Comparison of ENCODE assay signal across 10 cellular contexts in genomic region chr9:22005083-22005699, GRCh38. TPM values are rescaled to one million over a fixed set of nuclear protein-coding genes. Genes with fewer than 3 reads are reported as not detected.
DNase-seq lines count a peak whose midpoint lies in the region; ATAC-seq and TF ChIP-seq lines count a peak whose summit lies in the region.
"Had no signal": no experiment of that assay in that cellular context is flagged by ENCODE, and none has a peak within 500 bp of the region (broad histone marks: within the 10 kb centered on the region; RNA-seq: fewer than 3 reads in every experiment).

No MANE protein-coding gene starts in this region.

- H3K27ac Mint-ChIP-seq in T-helper 17 cell: peak overlapping the region; percentile 68

- peaks cover 55% of the 10 kb centered on the region for H3K27me3 Mint-ChIP-seq in T-helper 17 cell

- H3K4me3 ChIP-seq in fibroblast of the aortic adventitia (ENCODE audit: low read depth, low read length) (peak overlapping the region; percentile 54), retinal pigment epithelial cell (ENCODE audit: low read length) (peak overlapping the region; percentile 74)

- H3K36me3 Mint-ChIP-seq in T-helper 17 cell (ENCODE audit: low read depth): peaks cover 2% of the 10 kb centered on the region

- H3K4me3 Mint-ChIP-seq in T-helper 17 cell: peak overlapping the region; percentile 78

- peaks cover 23% of the 10 kb centered on the region for H3K4me1 Mint-ChIP-seq in T-helper 17 cell

- TF ChIP-seq CTCF in fibroblast of the aortic adventitia (IDR thresholded peaks at IDR 0.05; ENCODE audit: insufficient read depth, low read length) (no peak), retinal pigment epithelial cell (conservative IDR thresholded peaks at IDR 0.05; ENCODE audit: low read depth, low read length) (peak; percentile 32)

- ATAC-seq in T-helper 17 cell: peak; percentile 22

- H3K9me3 ChIP-seq in T-helper 17 cell (ENCODE audit: control insufficient read depth, low read length, poor library complexity, severe bottlenecking): no peaks in the 10 kb centered on the region

- peak; percentile 18 for DNase-seq in NCI-H748 (lab: John Stamatoyannopoulos, UW; ENCODE audit: unreplicated experiment)
- DNase-seq in NCI-H748 treated with DMSO at 0.1 percent for 48 hours (lab: John Stamatoyannopoulos, UW): no peak
- DNase-seq in T-helper 17 cell: no peak
- peak; percentile 9 for DNase-seq in fibroblast of the aortic adventitia (ENCODE audit: low read depth)
- no peak for DNase-seq in retinal pigment epithelial cell (ENCODE audit: low read depth)
- DNase-seq in NCI-H1048 (lab: John Stamatoyannopoulos, UW): no peak
- no peak for DNase-seq in NCI-H446 treated with DMSO at 0.1 percent for 48 hours (lab: John Stamatoyannopoulos, UW)
- DNase-seq in NCI-H1105 treated with DMSO at 0.1 percent for 48 hours (lab: John Stamatoyannopoulos, UW): no peak
- DNase-seq: activated effector memory CD4-positive, alpha-beta T cell treated with Interleukin-2 at 50 U/mL for 16 hours; NCI-H1105 had no signal

RNA-seq across cellular contexts. Expression of gene CDKN2B, which starts 3.9 kb away (rescaled TPM):
- total RNA-seq in T-helper 17 cell (1 to 10 TPM; 1.7 to 2.0 TPM), fibroblast of the aortic adventitia (ENCODE audit: low replicate concordance) (16.0 and 35.8 TPM in 2 replicates)

RNA-seq across cellular contexts. Expression of gene CDKN2B-AS1, which starts 10.6 kb away (rescaled TPM):
- 1 to 10 TPM; 1.6 to 1.7 TPM for total RNA-seq in T-helper 17 cell
- total RNA-seq in fibroblast of the aortic adventitia (ENCODE audit: low replicate concordance): 6.4 and 12.9 TPM in 2 replicates

RNA-seq across cellular contexts. Expression of gene CDKN2A, which starts 11.0 kb away (rescaled TPM):
- total RNA-seq in T-helper 17 cell: 1 to 10 TPM; 4.9 to 5.7 TPM
- 21.8 and 59.9 TPM in 2 replicates for total RNA-seq in fibroblast of the aortic adventitia (ENCODE audit: low replicate concordance)

Comparison
In these comparisons a context has a peak if more than half of its experiments do, and no peak if none do; other contexts are left out.
1. DNase-seq: peak in NCI-H748 (single experiment) and fibroblast of the aortic adventitia (single experiment); none in NCI-H748 treated with DMSO at 0.1 percent for 48 hours (single experiment), T-helper 17 cell (0 of 3), retinal pigment epithelial cell (single experiment), NCI-H1048 (single experiment), NCI-H446 treated with DMSO at 0.1 percent for 48 hours (single experiment) and NCI-H1105 treated with DMSO at 0.1 percent for 48 hours (single experiment).